30 cellular contexts compared by ENCODE assay signal in genomic region chr14:39182770-39183684, GRCh38. TPM values are rescaled to one million over a fixed set of nuclear protein-coding genes. Genes with fewer than 3 reads are reported as not detected.
DNase-seq lines count a peak whose midpoint lies in the region; ATAC-seq, FAIRE-seq and TF ChIP-seq lines count a peak whose summit lies in the region.
"Had no signal": no experiment of that assay in that cellular context is flagged by ENCODE, and none has a peak within 500 bp of the region (broad histone marks: within the 10 kb centered on the region; RNA-seq: fewer than 3 reads in every experiment).

No MANE protein-coding gene starts in this region.

- intact Hi-C loops in activated naive CD4-positive, alpha-beta T cell treated with anti-CD3 and anti-CD28 coated beads for 36 hours (cut with micrococcal nuclease), result no loop called here
- intact Hi-C loops in upper lobe of right lung (cut with DNase I), result no loop called here

- TF ChIP-seq CTCF in neural crest cell (conservative IDR thresholded peaks at IDR 0.05) (no peak), upper lobe of right lung (IDR thresholded peaks at IDR 0.05) (no peak)

- H3K4me3 ChIP-seq in upper lobe of right lung, result no peak overlapping the region
- H3K4me3 ChIP-seq: breast epithelium, colonic mucosa, heart right ventricle, psoas muscle, SJCRH30, tibial artery had no signal

- no peaks in the 10 kb centered on the region for H3K27me3 Mint-ChIP-seq in activated naive CD4-positive, alpha-beta T cell treated with anti-CD3 and anti-CD28 coated beads for 36 hours (ENCODE audit: low read depth)
- H3K27me3 Mint-ChIP-seq in activated naive CD8-positive, alpha-beta T cell treated with anti-CD3 and anti-CD28 coated beads, Interleukin-2, amount 50 U/mL, for 24 hours, result no peaks in the 10 kb centered on the region
- no peaks in the 10 kb centered on the region for H3K27me3 Mint-ChIP-seq in neural crest cell (ENCODE audit: low read depth)
- H3K27me3 Mint-ChIP-seq: activated CD4-positive, alpha-beta memory T cell treated with anti-CD3 and anti-CD28 coated beads, Interleukin-2, amount 10 ng/mL, durations not matched to agents 7 days and 5 days; CD8-positive, alpha-beta memory T cell had no signal

- no peak for DNase-seq in activated naive CD4-positive, alpha-beta T cell treated with anti-CD3 and anti-CD28 coated beads for 36 hours
- no peak for DNase-seq in activated naive CD4-positive, alpha-beta T cell treated with Interleukin-2 at 50 U/mL for 16 hours
- DNase-seq in H54 (ENCODE audit: insufficient read length, low spot score), result no peak
- DNase-seq in activated naive CD8-positive, alpha-beta T cell treated with anti-CD3 and anti-CD28 coated beads, Interleukin-2, amount 50 U/mL, for 24 hours, result no peak
- no peak for DNase-seq in neural crest cell (ENCODE audit: low read depth, low spot score)
- no peak for DNase-seq in NCI-H510A treated with DMSO at 0.1 percent for 48 hours (lab: John Stamatoyannopoulos, UW)
- no peak for DNase-seq in upper lobe of right lung
- DNase-seq in NCI-H2227 treated with DMSO at 0.1 percent for 48 hours (lab: John Stamatoyannopoulos, UW), result no peak
- DNase-seq: ACHN; activated CD4-positive, alpha-beta memory T cell treated with anti-CD3 and anti-CD28 coated beads, Interleukin-2, amount 10 ng/mL, durations not matched to agents 7 days and 5 days; activated gamma-delta T cell; BE2C; CD8-positive, alpha-beta memory T cell; colonic mucosa; DMS153; effector CD8-positive, alpha-beta T cell; foreskin fibroblast; GOT3; heart right ventricle; left cardiac atrium; NCI-H1092; NCI-H187; NCI-H69; psoas muscle; SJCRH30; tibial artery had no signal

- H3K27ac Mint-ChIP-seq in activated naive CD4-positive, alpha-beta T cell treated with anti-CD3 and anti-CD28 coated beads for 36 hours, result peak overlapping the region; percentile 19
- peak overlapping the region; percentile 45 for H3K27ac Mint-ChIP-seq in activated naive CD8-positive, alpha-beta T cell treated with anti-CD3 and anti-CD28 coated beads, Interleukin-2, amount 50 U/mL, for 24 hours
- H3K27ac Mint-ChIP-seq in neural crest cell (ENCODE audit: unreplicated experiment), result no peak overlapping the region
- H3K27ac Mint-ChIP-seq: activated CD4-positive, alpha-beta memory T cell treated with anti-CD3 and anti-CD28 coated beads, Interleukin-2, amount 10 ng/mL, durations not matched to agents 7 days and 5 days had no signal

- no peaks in the 10 kb centered on the region for H3K9me3 Mint-ChIP-seq in activated naive CD4-positive, alpha-beta T cell treated with anti-CD3 and anti-CD28 coated beads for 36 hours
- H3K9me3 Mint-ChIP-seq in activated naive CD8-positive, alpha-beta T cell treated with anti-CD3 and anti-CD28 coated beads, Interleukin-2, amount 50 U/mL, for 24 hours, result no peaks in the 10 kb centered on the region
- H3K9me3 Mint-ChIP-seq in neural crest cell, result no peaks in the 10 kb centered on the region
- H3K9me3 Mint-ChIP-seq: activated CD4-positive, alpha-beta memory T cell treated with anti-CD3 and anti-CD28 coated beads, Interleukin-2, amount 10 ng/mL, durations not matched to agents 7 days and 5 days; CD8-positive, alpha-beta memory T cell had no signal

- FAIRE-seq in H54 (lab: Jason Lieb, UNC), result peak; percentile 6
- FAIRE-seq: RCC 7860 had no signal

- peaks cover 23% of the 10 kb centered on the region for H3K4me1 Mint-ChIP-seq in activated naive CD4-positive, alpha-beta T cell treated with anti-CD3 and anti-CD28 coated beads for 36 hours (ENCODE audit: low read depth)
- H3K4me1 Mint-ChIP-seq in activated naive CD8-positive, alpha-beta T cell treated with anti-CD3 and anti-CD28 coated beads, Interleukin-2, amount 50 U/mL, for 24 hours, result peaks cover 21% of the 10 kb centered on the region
- peaks cover 23% of the 10 kb centered on the region for H3K4me1 Mint-ChIP-seq in neural crest cell

- TF ChIP-seq POLR2A in H54 (IDR thresholded peaks at IDR 0.05; ENCODE audit: low read depth, low read length), result no peak

- no peaks in the 10 kb centered on the region for H3K27me3 ChIP-seq in upper lobe of right lung
- H3K27me3 ChIP-seq: BE2C, breast epithelium, colonic mucosa, heart right ventricle, SJCRH30, tibial artery had no signal

- no peaks in the 10 kb centered on the region for H3K4me1 ChIP-seq in upper lobe of right lung
- H3K4me1 ChIP-seq: BE2C, breast epithelium, colonic mucosa, psoas muscle, SJCRH30, tibial artery had no signal

- H3K36me3 ChIP-seq in upper lobe of right lung, result peaks cover 74% of the 10 kb centered on the region
- H3K36me3 ChIP-seq: breast epithelium had no signal

- no peaks in the 10 kb centered on the region for H3K9me3 ChIP-seq in upper lobe of right lung
- H3K9me3 ChIP-seq: BE2C, breast epithelium, colonic mucosa, heart right ventricle, psoas muscle, SJCRH30, tibial artery had no signal

- no peak overlapping the region for H3K4me3 Mint-ChIP-seq in activated naive CD4-positive, alpha-beta T cell treated with anti-CD3 and anti-CD28 coated beads for 36 hours
- no peak overlapping the region for H3K4me3 Mint-ChIP-seq in activated naive CD8-positive, alpha-beta T cell treated with anti-CD3 and anti-CD28 coated beads, Interleukin-2, amount 50 U/mL, for 24 hours
- peak overlapping the region; percentile 1 for H3K4me3 Mint-ChIP-seq in neural crest cell
- H3K4me3 Mint-ChIP-seq: activated CD4-positive, alpha-beta memory T cell treated with anti-CD3 and anti-CD28 coated beads, Interleukin-2, amount 10 ng/mL, durations not matched to agents 7 days and 5 days; CD8-positive, alpha-beta memory T cell had no signal

- no peak overlapping the region for H3K27ac ChIP-seq in upper lobe of right lung
- H3K27ac ChIP-seq: breast epithelium, colonic mucosa, psoas muscle, SJCRH30, tibial artery had no signal

- CTCF ChIA-PET in activated naive CD4-positive, alpha-beta T cell treated with anti-CD3 and anti-CD28 coated beads for 36 hours (lab: Charles Lee), result no interaction called here

- peaks cover 29% of the 10 kb centered on the region for H3K36me3 Mint-ChIP-seq in activated naive CD4-positive, alpha-beta T cell treated with anti-CD3 and anti-CD28 coated beads for 36 hours (ENCODE audit: low read depth)
- peaks cover 39% of the 10 kb centered on the region for H3K36me3 Mint-ChIP-seq in activated naive CD8-positive, alpha-beta T cell treated with anti-CD3 and anti-CD28 coated beads, Interleukin-2, amount 50 U/mL, for 24 hours (ENCODE audit: low read depth)
- peaks cover 21% of the 10 kb centered on the region for H3K36me3 Mint-ChIP-seq in neural crest cell (ENCODE audit: low read depth)

- no peak for ATAC-seq in activated naive CD8-positive, alpha-beta T cell treated with anti-CD3 and anti-CD28 coated beads, Interleukin-2, amount 50 U/mL, for 24 hours
- no peak for ATAC-seq in upper lobe of right lung
- ATAC-seq: activated CD4-positive, CD25-positive, alpha-beta regulatory T cell treated with anti-CD3 and anti-CD28 coated beads, Interleukin-2, amount 50 U/mL, for 24 hours; esophagus mucosa; left cardiac atrium; psoas muscle had no signal

RNA-seq across cellular contexts. Expression of gene PNN, which starts 8.0 kb away (rescaled TPM):
- total RNA-seq in activated naive CD4-positive, alpha-beta T cell treated with anti-CD3 and anti-CD28 coated beads for 36 hours, result 100 to 1,000 TPM in 1 of 2 experiments, 10 to 100 TPM in 1; 99.6 to 100 TPM
- total RNA-seq in neural crest cell (128 and 145 TPM in 2 replicates), upper lobe of right lung (39.9 TPM)

RNA-seq across cellular contexts. Expression of gene TRAPPC6B, which starts 12.9 kb away (rescaled TPM):
- 10 to 100 TPM; 19.8 TPM for total RNA-seq in activated naive CD4-positive, alpha-beta T cell treated with anti-CD3 and anti-CD28 coated beads for 36 hours
- 18.1 and 18.2 TPM in 2 replicates for total RNA-seq in neural crest cell
- 20.3 TPM for total RNA-seq in upper lobe of right lung

RNA-seq across cellular contexts. Expression of gene MIA2, which starts 50.7 kb away (rescaled TPM):
- 10 to 100 TPM; 19.9 to 20.9 TPM for total RNA-seq in activated naive CD4-positive, alpha-beta T cell treated with anti-CD3 and anti-CD28 coated beads for 36 hours
- total RNA-seq in neural crest cell (10.6 and 12.7 TPM in 2 replicates), upper lobe of right lung (33.8 TPM)
